Comparison of ENCODE assay signal across 16 cellular contexts in genomic region chr14:78232666-78233065, GRCh38.
"Had no signal": no experiment of that assay in that cellular context is flagged by ENCODE, and none has a peak within 500 bp of the region (broad histone marks: within the 10 kb centered on the region; RNA-seq: fewer than 3 reads in every experiment).

No MANE protein-coding gene starts in this region.

- DNase-seq: activated CD4-positive, alpha-beta T cell treated with anti-CD3 and anti-CD28 coated beads for 1 hour; activated CD4-positive, alpha-beta T cell treated with anti-CD3 and anti-CD28 coated beads, Interleukin-2, amount 50 U/mL, for 4 hours; activated naive CD4-positive, alpha-beta T cell; activated T-cell treated with anti-CD3 and anti-CD28 coated beads for 4 hours; anterior cingulate cortex; cortex of kidney; effector memory CD4-positive, alpha-beta T cell; foreskin melanocyte; head of caudate nucleus; kidney glomerular epithelial cell; mesendoderm; right cardiac atrium; small intestine; stimulated activated CD4-positive, alpha-beta T cell treated with anti-CD3 and anti-CD28 coated beads, Interleukin-4, amount 100 ng/mL, for 24 hours; stimulated activated naive CD4-positive, alpha-beta T cell; trophoblast cell had no signal

- ATAC-seq: right cardiac atrium had no signal
